Comparison of ENCODE assay signal across 11 cellular contexts in genomic region chr2:134623796-134624195, GRCh38.
DNase-seq lines count a peak whose midpoint lies in the region; ATAC-seq and TF ChIP-seq lines count a peak whose summit lies in the region.
"Had no signal": no experiment of that assay in that cellular context is flagged by ENCODE, and none has a peak within 500 bp of the region (broad histone marks: within the 10 kb centered on the region; RNA-seq: fewer than 3 reads in every experiment).

No MANE protein-coding gene starts in this region.

- TF ChIP-seq CTCF in testis (IDR thresholded peaks at IDR 0.05), result no peak

- no peak for TF ChIP-seq POLR2A in testis (IDR thresholded peaks at IDR 0.05)

- CTCF ChIA-PET in activated CD4-positive, alpha-beta memory T cell treated with anti-CD3 and anti-CD28 coated beads for 36 hours (lab: Charles Lee), result no interaction called here

- POLR2A ChIA-PET in activated CD4-positive, alpha-beta memory T cell treated with anti-CD3 and anti-CD28 coated beads for 36 hours (lab: Charles Lee), result no interaction called here

- peaks cover 7% of the 10 kb centered on the region for H3K4me1 Mint-ChIP-seq in activated CD4-positive, alpha-beta memory T cell treated with anti-CD3 and anti-CD28 coated beads for 36 hours (ENCODE audit: low read depth)

- ATAC-seq in GM18517 (IDR thresholded peaks at IDR 0.05; ENCODE audit: unreplicated experiment), result peak; percentile 96
- peak; percentile 89 for ATAC-seq in GM21367 (IDR thresholded peaks at IDR 0.05; ENCODE audit: unreplicated experiment)
- ATAC-seq in HG03159 (IDR thresholded peaks at IDR 0.05; ENCODE audit: unreplicated experiment), result peak; percentile 93
- ATAC-seq in left lobe of liver, result no peak
- ATAC-seq: effector memory CD8-positive, alpha-beta T cell had no signal

- H3K4me1 ChIP-seq in testis, result no peaks in the 10 kb centered on the region
- H3K4me1 ChIP-seq: lower lobe of right lung had no signal

- H3K9me3 Mint-ChIP-seq in activated CD4-positive, alpha-beta memory T cell treated with anti-CD3 and anti-CD28 coated beads for 36 hours, result peaks cover 9% of the 10 kb centered on the region

- H3K9me3 ChIP-seq in testis, result no peaks in the 10 kb centered on the region

- no peaks in the 10 kb centered on the region for H3K36me3 ChIP-seq in testis (ENCODE audit: low read depth, missing control alignments)
- H3K36me3 ChIP-seq: lower lobe of right lung had no signal

- no peaks in the 10 kb centered on the region for H3K36me3 Mint-ChIP-seq in activated CD4-positive, alpha-beta memory T cell treated with anti-CD3 and anti-CD28 coated beads for 36 hours
- H3K36me3 Mint-ChIP-seq: type B pancreatic cell had no signal

- peak; percentile 60 for DNase-seq in activated CD4-positive, alpha-beta memory T cell treated with anti-CD3 and anti-CD28 coated beads for 36 hours
- DNase-seq in testis (no peak), substantia nigra (lab: John Stamatoyannopoulos, UW) (no peak), left lobe of liver (ENCODE audit: low spot score) (no peak), DMS 273 (lab: John Stamatoyannopoulos, UW; ENCODE audit: unreplicated experiment) (no peak)
- DNase-seq: effector memory CD8-positive, alpha-beta T cell; lower lobe of right lung had no signal

- intact Hi-C loops in activated CD4-positive, alpha-beta memory T cell treated with anti-CD3 and anti-CD28 coated beads for 36 hours (cut with micrococcal nuclease), result loop anchor here (1.0 kb wide), 1 partner anchor 47 kb away; no protein-coding TSS in a partner anchor
- intact Hi-C loops in testis (cut with DNase I; ENCODE audit: low total_unique reads), result no loop called here

- no peak overlapping the region for H3K4me3 Mint-ChIP-seq in activated CD4-positive, alpha-beta memory T cell treated with anti-CD3 and anti-CD28 coated beads for 36 hours
- H3K4me3 Mint-ChIP-seq: effector memory CD8-positive, alpha-beta T cell; type B pancreatic cell had no signal

- H3K27me3 ChIP-seq in testis, result no peaks in the 10 kb centered on the region

- no peak overlapping the region for H3K4me3 ChIP-seq in testis
- H3K4me3 ChIP-seq: lower lobe of right lung had no signal

- H3K27ac ChIP-seq in testis (no peak overlapping the region), substantia nigra (ENCODE audit: low read depth, low read length, poor library complexity, severe bottlenecking) (no peak overlapping the region)
- H3K27ac ChIP-seq: lower lobe of right lung had no signal

- 84 to 90% methylated on average over 3 of the region's 3 CpGs for WGBS in testis, 2 donors

- no peak overlapping the region for H3K27ac Mint-ChIP-seq in activated CD4-positive, alpha-beta memory T cell treated with anti-CD3 and anti-CD28 coated beads for 36 hours
- H3K27ac Mint-ChIP-seq: type B pancreatic cell had no signal

- H3K27me3 Mint-ChIP-seq in activated CD4-positive, alpha-beta memory T cell treated with anti-CD3 and anti-CD28 coated beads for 36 hours, result peaks cover 18% of the 10 kb centered on the region
- H3K27me3 Mint-ChIP-seq: effector memory CD8-positive, alpha-beta T cell; type B pancreatic cell had no signal
